In the genomic region with DNA sequence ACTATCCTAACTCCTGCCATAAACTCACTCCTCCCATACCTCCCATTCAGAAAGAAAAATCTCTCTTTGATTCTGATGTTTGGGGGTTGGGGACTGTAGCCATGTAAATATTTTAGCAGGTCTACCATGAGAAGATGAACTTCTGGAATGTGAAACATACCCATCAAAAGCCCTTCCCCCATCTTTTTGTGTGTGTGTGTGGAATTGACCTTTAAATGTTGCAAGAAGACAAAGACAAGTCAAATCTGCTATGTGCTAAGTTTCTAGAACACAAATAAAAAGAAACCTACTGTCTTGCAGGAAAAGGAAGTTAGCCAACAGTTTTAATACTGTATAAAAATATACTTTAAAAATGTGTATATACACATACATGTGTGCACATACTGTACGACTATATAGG, we compare ENCODE assay signal across 29 cellular contexts. TPM values are rescaled to one million over a fixed set of nuclear protein-coding genes. Genes with fewer than 3 reads are reported as not detected.
DNase-seq lines count a peak whose midpoint lies in the region; ATAC-seq and TF ChIP-seq lines count a peak whose summit lies in the region.
"Had no signal": no experiment of that assay in that cellular context is flagged by ENCODE, and none has a peak within 500 bp of the region (broad histone marks: within the 10 kb centered on the region; RNA-seq: fewer than 3 reads in every experiment).

No MANE protein-coding gene starts in this region.

- H3K9me3 ChIP-seq in neutrophil, result no peaks in the 10 kb centered on the region

- peak overlapping the region; percentile 79 for H3K27ac ChIP-seq in neutrophil
- H3K27ac ChIP-seq: HL-60, SK-N-MC had no signal

- TF ChIP-seq CTCF in neutrophil (IDR thresholded peaks at IDR 0.05), result no peak

- H3K27me3 ChIP-seq in neutrophil, result no peaks in the 10 kb centered on the region

- no peaks in the 10 kb centered on the region for H3K9me3 Mint-ChIP-seq in activated T-cell treated with anti-CD3 and anti-CD28 coated beads, Interleukin-2, amount 50 U/mL, for 4 hours
- H3K9me3 Mint-ChIP-seq: H9, HFFc6 had no signal

- no peaks in the 10 kb centered on the region for H3K4me1 Mint-ChIP-seq in activated T-cell treated with anti-CD3 and anti-CD28 coated beads, Interleukin-2, amount 50 U/mL, for 4 hours (ENCODE audit: low read depth)
- H3K4me1 Mint-ChIP-seq: H9 had no signal

- peaks cover 24% of the 10 kb centered on the region for H3K36me3 Mint-ChIP-seq in activated T-cell treated with anti-CD3 and anti-CD28 coated beads, Interleukin-2, amount 50 U/mL, for 4 hours (ENCODE audit: insufficient read depth)

- H3K4me1 ChIP-seq in neutrophil (ENCODE audit: control insufficient read depth in 1 of 2, insufficient read depth in 1 of 2, low read depth in 1 of 2, low read length in 1 of 2), result peaks cover 61 to 66% of the 10 kb centered on the region in 2 experiments

- ATAC-seq in activated T-cell treated with anti-CD3 and anti-CD28 coated beads, Interleukin-2, amount 50 U/mL, for 4 hours, result no peak
- ATAC-seq: GM12878, PC-3 had no signal

- no peak overlapping the region for H3K4me3 ChIP-seq in neutrophil (ENCODE audit: low read depth in 1 of 2, low read length in 1 of 2)
- H3K4me3 ChIP-seq: GM12878, SK-N-MC had no signal

- peak; percentile 32 for DNase-seq in SIG-M5 treated with dmso at 0.1 percent for 504 hours (lab: John Stamatoyannopoulos, UW; ENCODE audit: unreplicated experiment)
- no peak for DNase-seq in SIG-M5 (lab: John Stamatoyannopoulos, UW)
- peak; percentile 6 for DNase-seq in NCI-H460 (ENCODE audit: extremely low read depth, low read depth)
- DNase-seq in fibroblast of gingiva (ENCODE audit: low read depth), result peak; percentile 20
- DNase-seq in DMS153 treated with DMSO at 0.1 percent for 48 hours (lab: John Stamatoyannopoulos, UW; ENCODE audit: unreplicated experiment), result no peak
- no peak for DNase-seq in MV-4-11 (lab: John Stamatoyannopoulos, UW)
- no peak for DNase-seq in activated T-cell treated with anti-CD3 and anti-CD28 coated beads, Interleukin-2, amount 50 U/mL, for 4 hours
- DNase-seq: 8988T, AML-193, C1 segment of cervical spinal cord, DMS79 treated with DMSO at 0.1 percent for 48 hours, H9, HFFc6, KG1, NCI-H1092 treated with DMSO at 0.1 percent for 48 hours, NCI-H1694, NCI-H2081, NCI-H2171, NCI-H345, NCI-H524 treated with DMSO at 0.1 percent for 48 hours, NCI-H82, PC-3, Right ventricle myocardium superior, SW 1271 had no signal

- H3K27me3 Mint-ChIP-seq in activated T-cell treated with anti-CD3 and anti-CD28 coated beads, Interleukin-2, amount 50 U/mL, for 4 hours (ENCODE audit: low read depth), result no peaks in the 10 kb centered on the region

- H3K4me3 Mint-ChIP-seq in activated T-cell treated with anti-CD3 and anti-CD28 coated beads, Interleukin-2, amount 50 U/mL, for 4 hours, result no peak overlapping the region
- H3K4me3 Mint-ChIP-seq: H9, HFFc6 had no signal

- no peaks in the 10 kb centered on the region for H3K36me3 ChIP-seq in neutrophil

RNA-seq across cellular contexts. Expression of gene USP50, which starts 29.7 kb away (rescaled TPM):
- total RNA-seq in NCI-H460 (2014; rRNA removed; shearing (Covaris generic)), result not detected in 2 replicates
- not detected in 2 replicates for polyA plus RNA-seq in NCI-H460 (2014; cell fraction: nucleus; rRNA removed)
- not detected for total RNA-seq in activated T-cell treated with anti-CD3 and anti-CD28 coated beads, Interleukin-2, amount 50 U/mL, for 4 hours
- total RNA-seq: GM12878, H9, PC-3, RPMI7951 had no signal

Comparison
In these comparisons a context has a peak if more than half of its experiments do, and no peak if none do; other contexts are left out.
1. DNase-seq: peak in SIG-M5 treated with dmso at 0.1 percent for 504 hours (single experiment), NCI-H460 (single experiment) and fibroblast of gingiva (single experiment); none in SIG-M5 (single experiment), DMS153 treated with DMSO at 0.1 percent for 48 hours (single experiment), MV-4-11 (single experiment) and activated T-cell treated with anti-CD3 and anti-CD28 coated beads, Interleukin-2, amount 50 U/mL, for 4 hours (single experiment).